In the genomic region with DNA sequence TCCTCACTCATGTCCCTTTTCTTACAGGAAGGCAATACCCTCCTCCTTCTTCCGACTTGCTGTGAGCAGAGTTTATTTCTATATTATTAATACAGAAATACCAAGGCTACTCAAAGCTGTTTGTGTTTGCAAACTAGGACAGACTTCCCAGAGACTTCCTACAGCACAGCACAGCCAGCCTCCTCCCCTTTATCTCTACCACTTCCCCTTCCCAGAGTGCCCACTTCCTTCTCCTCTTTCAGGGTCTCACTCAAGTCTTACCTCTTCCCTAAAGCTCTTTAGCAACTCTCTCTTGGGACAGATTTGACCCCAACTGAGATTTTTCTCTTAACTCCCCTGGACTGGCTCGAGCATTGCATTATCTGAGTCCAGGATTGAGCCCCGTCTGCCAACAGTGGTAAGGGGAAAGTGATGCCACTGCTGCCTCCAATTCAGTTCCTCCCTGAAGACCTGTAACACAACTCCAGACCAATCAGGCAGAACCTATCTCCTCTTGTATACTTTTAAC, we compare ENCODE assay signal across 14 cellular contexts.
"Had no signal": no experiment of that assay in that cellular context is flagged by ENCODE, and none has a peak within 500 bp of the region (broad histone marks: within the 10 kb centered on the region; RNA-seq: fewer than 3 reads in every experiment).

No MANE protein-coding gene starts in this region.

- H3K27me3 Mint-ChIP-seq: activated CD4-positive, alpha-beta T cell treated with anti-CD3 and anti-CD28 coated beads for 36 hours had no signal

- ATAC-seq: activated CD4-positive, alpha-beta T cell treated with anti-CD3 and anti-CD28 coated beads for 36 hours; activated CD8-positive, alpha-beta T cell treated with anti-CD3 and anti-CD28 coated beads, Interleukin-2, amount 10 ng/mL, durations not matched to agents 7 days and 5 days; esophagus mucosa; left colon; stimulated activated naive CD8-positive, alpha-beta T cell treated with anti-CD3 and anti-CD28 coated beads, Interleukin-15, Interleukin-2, amounts not matched to agents 100 U/mL and 50 U/mL, for 24 hours had no signal

- H3K4me3 Mint-ChIP-seq: activated CD4-positive, alpha-beta T cell treated with anti-CD3 and anti-CD28 coated beads for 36 hours; activated CD8-positive, alpha-beta T cell treated with anti-CD3 and anti-CD28 coated beads, Interleukin-2, amount 10 ng/mL, durations not matched to agents 7 days and 5 days; type B pancreatic cell had no signal

- H3K36me3 Mint-ChIP-seq: type B pancreatic cell had no signal

- H3K27me3 ChIP-seq: suprapubic skin had no signal

- H3K27ac ChIP-seq: suprapubic skin, VCaP had no signal

- DNase-seq: activated CD4-positive, alpha-beta T cell treated with anti-CD3 and anti-CD28 coated beads for 36 hours; activated CD8-positive, alpha-beta memory T cell treated with anti-CD3 and anti-CD28 coated beads, Interleukin-2, amount 50 U/mL, for 48 hours; activated CD8-positive, alpha-beta T cell treated with anti-CD3 and anti-CD28 coated beads, Interleukin-2, amount 10 ng/mL, durations not matched to agents 7 days and 5 days; aorta; left colon; mesenchymal stem cell; stimulated activated CD4-positive, alpha-beta T cell treated with anti-CD3 and anti-CD28 coated beads, Interleukin-2, amount 100 ng/mL, for 48 hours; stimulated activated CD8-positive, alpha-beta memory T cell treated with anti-CD3 and anti-CD28 coated beads, Interleukin-4, amount 100 ng/mL, for 48 hours; stimulated activated naive CD8-positive, alpha-beta T cell treated with anti-CD3 and anti-CD28 coated beads, Interleukin-15, Interleukin-2, amounts not matched to agents 100 U/mL and 50 U/mL, for 24 hours; T-helper 9 cell had no signal

- H3K36me3 ChIP-seq: suprapubic skin had no signal

- H3K4me3 ChIP-seq: suprapubic skin had no signal

- H3K27ac Mint-ChIP-seq: activated CD4-positive, alpha-beta T cell treated with anti-CD3 and anti-CD28 coated beads for 36 hours; activated CD8-positive, alpha-beta T cell treated with anti-CD3 and anti-CD28 coated beads, Interleukin-2, amount 10 ng/mL, durations not matched to agents 7 days and 5 days; type B pancreatic cell had no signal
